In the genomic region with DNA sequence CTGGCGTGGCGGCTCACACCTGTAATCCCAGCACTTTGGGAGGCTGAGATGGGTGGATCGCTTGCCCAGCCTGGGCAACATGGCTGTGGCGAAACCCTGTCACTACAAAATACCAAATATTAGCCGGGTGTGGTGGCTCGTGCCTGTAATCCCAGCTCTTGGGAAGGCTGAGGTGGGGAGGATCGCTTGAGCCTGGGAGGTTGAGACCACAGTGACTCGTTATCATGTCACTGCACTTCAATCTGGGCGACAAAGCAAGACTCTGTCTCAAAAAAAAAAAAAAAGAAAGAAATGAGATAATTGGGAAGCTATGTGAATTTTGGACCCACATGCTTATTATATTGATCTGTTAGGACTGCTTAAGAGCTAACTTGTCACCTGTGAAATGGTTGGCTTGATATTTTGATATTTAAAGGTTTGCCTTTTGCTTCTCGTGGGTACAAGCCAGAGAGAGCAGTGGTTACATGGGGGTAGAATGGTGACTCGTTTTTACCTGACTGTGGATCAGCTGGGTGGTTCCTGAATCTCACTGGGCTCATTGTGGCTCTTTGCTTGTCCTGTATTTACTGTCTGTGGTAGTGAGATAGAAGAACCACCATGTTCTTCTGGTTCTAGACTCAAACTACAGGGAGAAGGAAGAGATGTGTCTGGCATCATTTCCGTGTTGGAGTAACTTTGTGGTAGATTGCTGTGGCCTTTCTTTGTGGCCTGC, we compare ENCODE assay signal across 12 cellular contexts. TPM values are rescaled to one million over a fixed set of nuclear protein-coding genes. Genes with fewer than 3 reads are reported as not detected.
DNase-seq lines count a peak whose midpoint lies in the region; ATAC-seq and TF ChIP-seq lines count a peak whose summit lies in the region.
"Had no signal": no experiment of that assay in that cellular context is flagged by ENCODE, and none has a peak within 500 bp of the region (broad histone marks: within the 10 kb centered on the region; RNA-seq: fewer than 3 reads in every experiment).

No MANE protein-coding gene starts in this region.

- no peaks in the 10 kb centered on the region for H3K27me3 Mint-ChIP-seq in brain
- no peaks in the 10 kb centered on the region for H3K27me3 Mint-ChIP-seq in nephron progenitor cell (ENCODE audit: low read depth, poor library complexity)

- TF ChIP-seq CTCF in brain (conservative IDR thresholded peaks at IDR 0.05), result no peak
- no peak for TF ChIP-seq CTCF in nephron progenitor cell (IDR thresholded peaks at IDR 0.05)

- peak; percentile 19 for DNase-seq in Caki2 (ENCODE audit: low read depth)
- DNase-seq in HK-2 (ENCODE audit: unreplicated experiment), result peak; percentile 16
- no peak for DNase-seq in nephron progenitor cell
- no peak for DNase-seq in NCI-H2171 treated with DMSO at 0.1 percent for 48 hours (lab: John Stamatoyannopoulos, UW)
- DNase-seq: MM.1S, stomach had no signal

- H3K4me1 Mint-ChIP-seq in brain, result peaks cover 71% of the 10 kb centered on the region
- peaks cover 46% of the 10 kb centered on the region for H3K4me1 Mint-ChIP-seq in nephron progenitor cell

- H3K27ac Mint-ChIP-seq in brain, result peak overlapping the region in 4 of 5 experiments; percentile 32 to 69 (median 40)
- peak overlapping the region; percentile 92 for H3K27ac Mint-ChIP-seq in nephron progenitor cell

- H3K9me3 Mint-ChIP-seq in brain (no peaks in the 10 kb centered on the region), nephron progenitor cell (no peaks in the 10 kb centered on the region)
- H3K9me3 Mint-ChIP-seq: neural crest cell had no signal

- H3K4me3 Mint-ChIP-seq in brain, result peak overlapping the region in 1 of 5 experiments; percentile 34
- H3K4me3 Mint-ChIP-seq in nephron progenitor cell, result no peak overlapping the region

- in situ Hi-C loops in Caki2 (cut with HindIII; ENCODE audit: low pct_unique_long_range_greater_than_20kb, low sequenced_read_pairs), result no loop called here

- H3K36me3 Mint-ChIP-seq in brain, result peaks cover 79% of the 10 kb centered on the region
- H3K36me3 Mint-ChIP-seq in nephron progenitor cell (ENCODE audit: low read depth), result peaks cover 53% of the 10 kb centered on the region

- ATAC-seq in GM21515 (IDR thresholded peaks at IDR 0.05; ENCODE audit: unreplicated experiment) (no peak), HG02610 (IDR thresholded peaks at IDR 0.05; ENCODE audit: unreplicated experiment) (no peak), GM18907 (IDR thresholded peaks at IDR 0.05; ENCODE audit: unreplicated experiment) (no peak)
- ATAC-seq: sciatic nerve had no signal

RNA-seq across cellular contexts. Expression of a gene that starts 28.9 kb away (rescaled TPM):
- total RNA-seq in Caki2 (2014; rRNA removed; shearing (Covaris generic); ENCODE audit: low replicate concordance), result 21.0 and 21.1 TPM in 2 replicates
- polyA plus RNA-seq in brain (ENCODE audit: insufficient read depth, low read depth, low replicate concordance), result 51.6 TPM

Comparison
In these comparisons a context has a peak if more than half of its experiments do, and no peak if none do; other contexts are left out.
1. DNase-seq: peak in Caki2 (single experiment) and HK-2 (single experiment); none in nephron progenitor cell (single experiment) and NCI-H2171 treated with DMSO at 0.1 percent for 48 hours (single experiment).